24 cellular contexts compared by ENCODE assay signal in the genomic region with DNA sequence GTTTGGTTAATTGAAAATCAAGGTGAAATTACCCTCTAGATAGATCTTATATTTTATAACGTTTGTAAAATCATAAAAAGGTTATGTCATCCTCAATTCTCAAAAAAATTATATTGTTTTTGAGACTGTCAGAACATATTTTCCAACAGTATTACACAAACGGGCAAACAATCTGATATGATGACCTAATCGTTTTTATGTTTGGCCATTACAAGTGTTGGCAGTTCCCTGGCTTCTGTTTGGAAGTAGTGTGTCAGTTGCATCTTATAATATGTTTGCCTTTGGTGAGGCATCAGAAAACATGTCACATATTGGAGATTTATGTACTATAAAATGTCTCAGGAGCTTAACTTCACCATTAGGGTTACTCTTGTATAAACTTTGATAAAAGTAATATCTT.
"Had no signal": no experiment of that assay in that cellular context is flagged by ENCODE, and none has a peak within 500 bp of the region (broad histone marks: within the 10 kb centered on the region; RNA-seq: fewer than 3 reads in every experiment).

No MANE protein-coding gene starts in this region.

- H3K9ac ChIP-seq: parathyroid adenoma had no signal

- H3K27me3 ChIP-seq: dorsolateral prefrontal cortex, heart right ventricle, right atrium auricular region, sigmoid colon, testis, tibial artery had no signal

- H3K9me3 ChIP-seq: heart right ventricle, left ventricle myocardium inferior, lower lobe of right lung, prostate gland, right atrium auricular region, sigmoid colon, testis, tibial artery had no signal

- H3K27ac Mint-ChIP-seq: naive B cell; natural killer cell treated with Interleukin-12 subunit alpha and Interleukin-12 subunit beta and Interleukin-15 and Interleukin-18, amount 100 ng/mL, for 72 hours; stimulated activated memory B cell treated with anti-CD40 and anti-IgM and Interleukin-4, amounts not matched to agents 10 μg/mL and 1 μg/mL and 100 μg/mL, for 72 hours; type B pancreatic cell had no signal

- H3K27ac ChIP-seq: dorsolateral prefrontal cortex, epithelial cell of prostate, heart right ventricle, left ventricle myocardium inferior, lower lobe of right lung, parathyroid adenoma, prostate gland, right atrium auricular region, sigmoid colon, testis, tibial artery had no signal

- H3K4me1 ChIP-seq: heart right ventricle, left ventricle myocardium inferior, lower lobe of right lung, parathyroid adenoma, prostate gland, right atrium auricular region, sigmoid colon, testis, tibial artery had no signal

- H3K79me2 ChIP-seq: parathyroid adenoma had no signal

- DNase-seq: dorsolateral prefrontal cortex; effector CD4-positive, alpha-beta T cell; foreskin melanocyte; glutamatergic neuron; heart right ventricle; hippocampal formation; left cardiac atrium; left ventricle myocardium inferior; lower lobe of right lung; naive B cell; sigmoid colon; stimulated activated CD4-positive, alpha-beta T cell treated with anti-CD3 and anti-CD28 coated beads, Interleukin-4, amount 100 ng/mL, for 4 hours; stimulated activated naive CD8-positive, alpha-beta T cell treated with anti-CD3 and anti-CD28 coated beads, Interleukin-15, Interleukin-2, amounts not matched to agents 100 U/mL and 50 U/mL, for 24 hours; substantia nigra; testis; tibial artery had no signal

- H3K4me3 Mint-ChIP-seq: naive B cell; natural killer cell treated with Interleukin-12 subunit alpha and Interleukin-12 subunit beta and Interleukin-15 and Interleukin-18, amount 100 ng/mL, for 72 hours; neural crest cell; stimulated activated memory B cell treated with anti-CD40 and anti-IgM and Interleukin-4, amounts not matched to agents 10 μg/mL and 1 μg/mL and 100 μg/mL, for 72 hours; type B pancreatic cell had no signal

- H3K4me1 Mint-ChIP-seq: naive B cell; neural crest cell; stimulated activated memory B cell treated with anti-CD40 and anti-IgM and Interleukin-4, amounts not matched to agents 10 μg/mL and 1 μg/mL and 100 μg/mL, for 72 hours had no signal

- H3K4me3 ChIP-seq: dorsolateral prefrontal cortex, heart right ventricle, left ventricle myocardium inferior, lower lobe of right lung, prostate gland, right atrium auricular region, sigmoid colon, testis, tibial artery had no signal

- H3K9me3 Mint-ChIP-seq: neural crest cell had no signal

- H3K27me3 Mint-ChIP-seq: naive B cell; natural killer cell treated with Interleukin-12 subunit alpha and Interleukin-12 subunit beta and Interleukin-15 and Interleukin-18, amount 100 ng/mL, for 72 hours; stimulated activated memory B cell treated with anti-CD40 and anti-IgM and Interleukin-4, amounts not matched to agents 10 μg/mL and 1 μg/mL and 100 μg/mL, for 72 hours; type B pancreatic cell had no signal

- H2AFZ ChIP-seq: parathyroid adenoma had no signal

- H3K36me3 Mint-ChIP-seq: naive B cell; natural killer cell treated with Interleukin-12 subunit alpha and Interleukin-12 subunit beta and Interleukin-15 and Interleukin-18, amount 100 ng/mL, for 72 hours; stimulated activated memory B cell treated with anti-CD40 and anti-IgM and Interleukin-4, amounts not matched to agents 10 μg/mL and 1 μg/mL and 100 μg/mL, for 72 hours; type B pancreatic cell had no signal
